19 cellular contexts compared by ENCODE assay signal in genomic region chr7:18257711-18258110, GRCh38.
DNase-seq lines count a peak whose midpoint lies in the region; ATAC-seq, FAIRE-seq and TF ChIP-seq lines count a peak whose summit lies in the region.
"Had no signal": no experiment of that assay in that cellular context is flagged by ENCODE, and none has a peak within 500 bp of the region (broad histone marks: within the 10 kb centered on the region; RNA-seq: fewer than 3 reads in every experiment).

No MANE protein-coding gene starts in this region.

- H3K27ac ChIP-seq in A549 (no peak overlapping the region), spleen (no peak overlapping the region)
- H3K27ac ChIP-seq: left ventricle myocardium inferior had no signal

- no peak for TF ChIP-seq RAD21 in A549 (conservative IDR thresholded peaks at IDR 0.05 in 1 of 2, IDR thresholded peaks at IDR 0.05 in 1 of 2)

- TF ChIP-seq POLR2A in A549 (IDR thresholded peaks at IDR 0.05; ENCODE audit: low read length) (no peak), spleen (IDR thresholded peaks at IDR 0.05) (no peak)

- CTCF ChIA-PET in A549 (lab: Yijun Ruan, JAX): no interaction called here

- H3K9me3 ChIP-seq in A549 (peaks cover 5% of the 10 kb centered on the region; the same call in 1 of the 3 replicates), spleen (peaks cover 3 to 42% (median 37%) of the 10 kb centered on the region in 8 donors)

- intact Hi-C loops in spleen (cut with DNase I; ENCODE audit: low total_unique reads): no loop called here

- FAIRE-seq in A549 (lab: Jason Lieb, UNC): no peak
- FAIRE-seq: GM19239, urothelium cell line had no signal

- TF ChIP-seq CTCF in A549 (IDR thresholded peaks at IDR 0.05): no peak
- no peak for TF ChIP-seq CTCF in foreskin fibroblast (IDR thresholded peaks at IDR 0.05; ENCODE audit: low read depth, low read length)
- TF ChIP-seq CTCF in spleen (IDR thresholded peaks at IDR 0.05 in 8 of 11, conservative IDR thresholded peaks at IDR 0.05 in 3 of 11): no peak

- DNase-seq in A549 (ENCODE audit: low read depth in 1 of 2, low spot score in 1 of 2) (no peak), HCEC 1CT (peak; percentile 25), amniotic stem cell (lab: John Stamatoyannopoulos, UW) (peak; percentile 76), foreskin fibroblast (peak; percentile 17 to 24), spleen (no peak), kidney tubule cell (ENCODE audit: low spot score) (no peak), GM19238 (ENCODE audit: insufficient read length, low spot score) (no peak)
- DNase-seq: ACHN; anterior cingulate cortex; COR-L47; left ventricle myocardium inferior; MM.1S; naive B cell; NCI-H2081 treated with DMSO at 0.1 percent for 48 hours; stimulated activated CD4-positive, alpha-beta T cell treated with anti-CD3 and anti-CD28 coated beads, Interleukin-12 subunit alpha, Interleukin-12 subunit beta, amount 100 ng/mL, for 4 hours; SW 1271 had no signal

- 0% methylated on average over 2 of the region's 2 CpGs for WGBS in A549 (ENCODE audit: missing lambda C conversion rate)
- WGBS in spleen, 5 donors: 62 to 83% (median 70%) methylated on average over 2 of the region's 2 CpGs

- H3K4me2 ChIP-seq in A549: no peak overlapping the region

- no peaks in the 10 kb centered on the region for H3K36me3 ChIP-seq in spleen
- H3K36me3 ChIP-seq: left ventricle myocardium inferior had no signal

- ATAC-seq in A549 (no peak), HG02571 (IDR thresholded peaks at IDR 0.05; ENCODE audit: unreplicated experiment) (no peak)

- TF ChIP-seq EP300 in A549 (IDR thresholded peaks at IDR 0.05): no peak

- H3K27me3 ChIP-seq in spleen (replicated peaks in 1 of 7): no peaks in the 10 kb centered on the region

- H3K4me1 ChIP-seq in A549 (no peaks in the 10 kb centered on the region), spleen (no peaks in the 10 kb centered on the region)
- H3K4me1 ChIP-seq: left ventricle myocardium inferior had no signal

- no peak overlapping the region for H3K4me3 ChIP-seq in A549
- H3K4me3 ChIP-seq in foreskin fibroblast (ENCODE audit: low read depth in 1 of 2, low read length in 2 of 2): no peak overlapping the region
- no peak overlapping the region for H3K4me3 ChIP-seq in spleen
- H3K4me3 ChIP-seq: left ventricle myocardium inferior had no signal

- POLR2A ChIA-PET in A549 (lab: Yijun Ruan, JAX): no interaction called here

TF ChIP-seq in A549, 52 proteins besides CTCF, POLR2A, EP300 and RAD21:
- TF ChIP-seq HOXA7 (CRISPR knock-in tag; IDR thresholded peaks at IDR 0.05) (no peak), SMC3 (IDR thresholded peaks at IDR 0.05) (no peak), REST (IDR thresholded peaks at IDR 0.05) (no peak), RFX5 (IDR thresholded peaks at IDR 0.05) (peak; percentile 90), CBX2 (IDR thresholded peaks at IDR 0.05; ENCODE audit: borderline replicate concordance, low read depth) (no peak), MYC (IDR thresholded peaks at IDR 0.05; ENCODE audit: borderline replicate concordance, low read length) (no peak)
TF ChIP-seq in A549: peak in this region for 1.

Comparison
In these comparisons a context has a peak if more than half of its experiments do, and no peak if none do; other contexts are left out.
1. DNase-seq: peak in HCEC 1CT (single experiment), amniotic stem cell (single experiment) and foreskin fibroblast (2 of 2); none in A549 (0 of 2), spleen (single experiment), kidney tubule cell (single experiment) and GM19238 (single experiment).